ENCODE assay signal across 1 cellular context in genomic region chr9:79377315-79377855, GRCh38.
TF ChIP-seq lines count a peak whose summit lies in the region.

No MANE protein-coding gene starts in this region.

TF ChIP-seq in GM23338, 12 proteins besides CTCF, POLR2A, EP300 and RAD21 (continued from another document):
- TF ChIP-seq ZNF462 (CRISPR knock-in tag; IDR thresholded peaks at IDR 0.05) (no peak), NANOG (IDR thresholded peaks at IDR 0.05; ENCODE audit: borderline replicate concordance) (no peak), ZNF331 (CRISPR knock-in tag; IDR thresholded peaks at IDR 0.05; ENCODE audit: low read depth) (no peak), JUNB (IDR thresholded peaks at IDR 0.05; ENCODE audit: unreplicated experiment) (no peak), REST (IDR thresholded peaks at IDR 0.05; ENCODE audit: unreplicated experiment) (no peak), STAT1 (IDR thresholded peaks at IDR 0.05; ENCODE audit: unreplicated experiment) (no peak), EZH2 (IDR thresholded peaks at IDR 0.05; ENCODE audit: low read depth, unreplicated experiment) (no peak)
- TF ChIP-seq, protein P1, sequence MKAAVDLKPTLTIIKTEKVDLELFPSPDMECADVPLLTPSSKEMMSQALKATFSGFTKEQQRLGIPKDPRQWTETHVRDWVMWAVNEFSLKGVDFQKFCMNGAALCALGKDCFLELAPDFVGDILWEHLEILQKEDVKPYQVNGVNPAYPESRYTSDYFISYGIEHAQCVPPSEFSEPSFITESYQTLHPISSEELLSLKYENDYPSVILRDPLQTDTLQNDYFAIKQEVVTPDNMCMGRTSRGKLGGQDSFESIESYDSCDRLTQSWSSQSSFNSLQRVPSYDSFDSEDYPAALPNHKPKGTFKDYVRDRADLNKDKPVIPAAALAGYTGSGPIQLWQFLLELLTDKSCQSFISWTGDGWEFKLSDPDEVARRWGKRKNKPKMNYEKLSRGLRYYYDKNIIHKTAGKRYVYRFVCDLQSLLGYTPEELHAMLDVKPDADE (IDR thresholded peaks at IDR 0.05) = no peak
TF ChIP-seq in GM23338: peak in this region for 0.
